In the genomic region with DNA sequence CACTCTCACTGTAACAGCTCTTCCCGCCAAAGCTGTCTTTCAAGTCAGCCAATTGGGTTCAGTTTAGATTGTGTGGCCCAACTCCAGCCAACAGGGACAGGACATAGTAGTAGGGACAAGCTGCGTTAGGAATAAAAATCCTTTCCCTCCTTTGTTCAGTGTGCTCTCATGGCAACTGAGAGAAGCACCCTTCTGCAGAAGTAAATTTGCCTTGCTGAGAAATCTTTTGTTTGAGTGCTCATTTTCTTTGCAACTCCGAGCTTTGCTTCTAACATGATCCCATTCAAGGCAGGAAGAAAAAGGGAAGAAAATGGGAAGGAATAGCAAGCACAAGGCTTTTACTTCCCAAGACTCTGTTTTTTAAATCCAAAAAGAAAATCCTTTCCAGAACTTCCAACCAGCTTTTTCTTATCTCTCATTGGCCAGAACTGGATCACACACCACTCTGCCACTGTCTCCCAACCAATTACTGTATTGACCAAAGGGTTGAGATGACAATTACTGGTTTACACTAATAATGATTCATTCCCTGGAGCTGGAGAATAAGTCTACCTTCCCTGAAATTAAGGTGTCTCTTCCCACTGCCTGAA, we compare ENCODE assay signal across 2 cellular contexts.
A peak's percentile ranks its signal among the peaks of the same experiment; 100 is the strongest.
TF ChIP-seq lines count a peak whose summit lies in the region.

No MANE protein-coding gene starts in this region.

TF ChIP-seq in GM12878, 131 proteins besides CTCF, POLR2A, EP300 and RAD21:
- TF ChIP-seq EGR1 (IDR thresholded peaks at IDR 0.05; ENCODE audit: borderline replicate concordance in 1 of 2, low read depth in 2 of 2, low read length in 2 of 2) (no peak), STAT1 (conservative IDR thresholded peaks at IDR 0.05) (no peak), CBX5 (IDR thresholded peaks at IDR 0.05; ENCODE audit: low read depth) (peak; percentile 98; the same call in 1 of the 2 replicates)
- TF ChIP-seq, protein P1, sequence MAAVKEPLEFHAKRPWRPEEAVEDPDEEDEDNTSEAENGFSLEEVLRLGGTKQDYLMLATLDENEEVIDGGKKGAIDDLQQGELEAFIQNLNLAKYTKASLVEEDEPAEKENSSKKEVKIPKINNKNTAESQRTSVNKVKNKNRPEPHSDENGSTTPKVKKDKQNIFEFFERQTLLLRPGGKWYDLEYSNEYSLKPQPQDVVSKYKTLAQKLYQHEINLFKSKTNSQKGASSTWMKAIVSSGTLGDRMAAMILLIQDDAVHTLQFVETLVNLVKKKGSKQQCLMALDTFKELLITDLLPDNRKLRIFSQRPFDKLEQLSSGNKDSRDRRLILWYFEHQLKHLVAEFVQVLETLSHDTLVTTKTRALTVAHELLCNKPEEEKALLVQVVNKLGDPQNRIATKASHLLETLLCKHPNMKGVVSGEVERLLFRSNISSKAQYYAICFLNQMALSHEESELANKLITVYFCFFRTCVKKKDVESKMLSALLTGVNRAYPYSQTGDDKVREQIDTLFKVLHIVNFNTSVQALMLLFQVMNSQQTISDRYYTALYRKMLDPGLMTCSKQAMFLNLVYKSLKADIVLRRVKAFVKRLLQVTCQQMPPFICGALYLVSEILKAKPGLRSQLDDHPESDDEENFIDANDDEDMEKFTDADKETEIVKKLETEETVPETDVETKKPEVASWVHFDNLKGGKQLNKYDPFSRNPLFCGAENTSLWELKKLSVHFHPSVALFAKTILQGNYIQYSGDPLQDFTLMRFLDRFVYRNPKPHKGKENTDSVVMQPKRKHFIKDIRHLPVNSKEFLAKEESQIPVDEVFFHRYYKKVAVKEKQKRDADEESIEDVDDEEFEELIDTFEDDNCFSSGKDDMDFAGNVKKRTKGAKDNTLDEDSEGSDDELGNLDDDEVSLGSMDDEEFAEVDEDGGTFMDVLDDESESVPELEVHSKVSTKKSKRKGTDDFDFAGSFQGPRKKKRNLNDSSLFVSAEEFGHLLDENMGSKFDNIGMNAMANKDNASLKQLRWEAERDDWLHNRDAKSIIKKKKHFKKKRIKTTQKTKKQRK (IDR thresholded peaks at IDR 0.05; ENCODE audit: low read depth, low read length) = no peak

TF ChIP-seq in endothelial cell of umbilical vein, 7 proteins besides CTCF, POLR2A, EP300 and RAD21:
- TF ChIP-seq, protein P2, sequence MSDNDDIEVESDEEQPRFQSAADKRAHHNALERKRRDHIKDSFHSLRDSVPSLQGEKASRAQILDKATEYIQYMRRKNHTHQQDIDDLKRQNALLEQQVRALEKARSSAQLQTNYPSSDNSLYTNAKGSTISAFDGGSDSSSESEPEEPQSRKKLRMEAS (IDR thresholded peaks at IDR 0.05; ENCODE audit: insufficient read depth, insufficient read length) = no peak
- TF ChIP-seq GATA2 (IDR thresholded peaks at IDR 0.05; ENCODE audit: insufficient read depth, insufficient read length, low read depth, low read length) (no peak), JUN (IDR thresholded peaks at IDR 0.05; ENCODE audit: borderline replicate concordance, insufficient read depth, insufficient read length, low read depth) (no peak), EZH2 (IDR thresholded peaks at IDR 0.05; ENCODE audit: borderline replicate concordance, low read depth, low read length, severe bottlenecking) (no peak), FOS (IDR thresholded peaks at IDR 0.05; ENCODE audit: borderline replicate concordance, insufficient read depth, low read length) (no peak), MYC (IDR thresholded peaks at IDR 0.05; ENCODE audit: low read depth, low read length) (no peak), POLR2AphosphoS5 (IDR thresholded peaks at IDR 0.05; ENCODE audit: insufficient read depth, low read depth, low read length) (no peak)
TF ChIP-seq in endothelial cell of umbilical vein: peak in this region for 0.
